In the genomic region with DNA sequence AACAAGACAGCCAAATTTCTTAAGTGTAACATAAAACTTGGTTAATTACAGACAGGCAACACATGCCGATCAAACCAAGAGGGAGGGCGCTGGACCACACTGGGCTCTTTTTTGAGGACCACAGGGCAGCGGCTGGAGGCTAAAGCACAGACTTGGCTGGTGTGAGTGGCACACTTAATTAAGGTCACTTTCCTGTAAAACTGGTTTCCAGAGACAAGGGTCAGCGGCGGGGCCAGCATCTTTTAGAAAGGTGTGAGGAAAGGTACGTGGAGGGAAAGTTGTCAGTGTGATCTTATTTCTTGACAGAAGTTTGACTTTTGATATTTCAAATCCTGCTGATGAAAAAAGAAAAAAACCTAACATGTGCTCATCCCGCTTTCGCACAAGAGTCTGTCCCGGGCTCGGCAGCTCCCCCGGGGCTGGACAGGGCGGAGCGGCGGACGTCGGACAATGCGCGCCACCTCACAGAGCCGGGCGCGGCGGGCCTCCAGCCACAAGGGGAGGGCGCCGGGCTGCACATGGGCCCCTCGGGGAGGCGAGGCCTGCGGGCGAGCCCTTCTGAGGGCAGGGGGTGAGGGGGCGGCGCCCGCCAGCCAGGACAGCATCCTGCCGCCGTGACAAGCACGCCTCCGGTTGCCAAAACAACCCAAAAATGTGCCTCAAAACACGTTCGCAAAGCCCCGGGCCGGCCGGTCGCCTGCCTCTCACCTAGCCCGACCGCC, we compare ENCODE assay signal across 8 cellular contexts. TPM values are rescaled to one million over a fixed set of nuclear protein-coding genes. Genes with fewer than 3 reads are reported as not detected.
DNase-seq lines count a peak whose midpoint lies in the region; ATAC-seq and TF ChIP-seq lines count a peak whose summit lies in the region.

No MANE protein-coding gene starts in this region.

- 16 to 31% methylated on average over 16 to 32 of the region's 43 CpGs for WGBS in lower leg skin, 2 donors
- WGBS in testis, 2 donors, result 13 to 17% methylated on average over 16 to 38 of the region's 43 CpGs

- peaks cover 47% of the 10 kb centered on the region for H3K27me3 Mint-ChIP-seq in dendritic cell treated with granulocyte-macrophage colony-stimulating factor and Interleukin-4, amounts not matched to agents 40 ng/mL and 50 ng/mL, for 4 days

- H3K4me1 ChIP-seq in NT2/D1 (ENCODE audit: insufficient read depth, insufficient read length) (no peaks in the 10 kb centered on the region), testis (no peaks in the 10 kb centered on the region)

- DNase-seq in NCI-H146 (lab: John Stamatoyannopoulos, UW), result peak; percentile 54
- no peak for DNase-seq in NCI-H146 treated with DMSO at 0.1 percent for 48 hours (lab: John Stamatoyannopoulos, UW; ENCODE audit: unreplicated experiment)
- no peak for DNase-seq in NT2/D1 (ENCODE audit: low read depth, low spot score)
- peak; percentile 27 to 89 for DNase-seq in lower leg skin (ENCODE audit: low spot score in 2 of 2)
- peak; percentile 70 for DNase-seq in testis
- DNase-seq in pons (ENCODE audit: low spot score), result no peak

- H3K36me3 ChIP-seq in NT2/D1 (ENCODE audit: insufficient read depth, insufficient read length, low read length) (no peaks in the 10 kb centered on the region), testis (ENCODE audit: low read depth, missing control alignments) (no peaks in the 10 kb centered on the region)

- peak overlapping the region; percentile 34 for H3K27ac Mint-ChIP-seq in dendritic cell treated with granulocyte-macrophage colony-stimulating factor and Interleukin-4, amounts not matched to agents 40 ng/mL and 50 ng/mL, for 4 days

- no peaks in the 10 kb centered on the region for H3K9me3 Mint-ChIP-seq in dendritic cell treated with granulocyte-macrophage colony-stimulating factor and Interleukin-4, amounts not matched to agents 40 ng/mL and 50 ng/mL, for 4 days

- TF ChIP-seq CTCF in lower leg skin (IDR thresholded peaks at IDR 0.05) (no peak), testis (IDR thresholded peaks at IDR 0.05) (no peak)

- peak overlapping the region; percentile 67 for H3K9ac ChIP-seq in NT2/D1 (ENCODE audit: insufficient read length, low read depth)

- H3K27me3 ChIP-seq in NT2/D1 (ENCODE audit: insufficient read depth, insufficient read length) (peaks cover 47% of the 10 kb centered on the region), testis (no peaks in the 10 kb centered on the region)

- peaks cover 31% of the 10 kb centered on the region for H3K4me1 Mint-ChIP-seq in dendritic cell treated with granulocyte-macrophage colony-stimulating factor and Interleukin-4, amounts not matched to agents 40 ng/mL and 50 ng/mL, for 4 days (ENCODE audit: low read depth)

- peak overlapping the region; percentile 88 to 91 for H3K27ac ChIP-seq in testis

- H3K4me3 ChIP-seq in NT2/D1 (ENCODE audit: insufficient read length, low read depth) (peak overlapping the region; percentile 39), lower leg skin (ENCODE audit: low read depth, poor library complexity, severe bottlenecking) (peak overlapping the region; percentile 66), testis (peak overlapping the region; percentile 79 to 81)

- H3K36me3 Mint-ChIP-seq in dendritic cell treated with granulocyte-macrophage colony-stimulating factor and Interleukin-4, amounts not matched to agents 40 ng/mL and 50 ng/mL, for 4 days (ENCODE audit: low read depth), result peaks cover 7% of the 10 kb centered on the region

- peak overlapping the region; percentile 82 for H3K4me3 Mint-ChIP-seq in dendritic cell treated with granulocyte-macrophage colony-stimulating factor and Interleukin-4, amounts not matched to agents 40 ng/mL and 50 ng/mL, for 4 days

- intact Hi-C loops in dendritic cell treated with granulocyte-macrophage colony-stimulating factor and Interleukin-4, amounts not matched to agents 40 ng/mL and 50 ng/mL, for 4 days (cut with micrococcal nuclease), result loop anchor here (2.0 to 10.0 kb wide), 4 partner anchors 99 to 186 kb away; partner anchors contain the start of genes ABHD18, INTU, MFSD8 and PLK4
- intact Hi-C loops in lower leg skin (cut with DNase I; ENCODE audit: low total_unique reads) (no loop called here), testis (cut with DNase I; ENCODE audit: low total_unique reads) (no loop called here)

- peak; percentile 30 for ATAC-seq in HG02588 (IDR thresholded peaks at IDR 0.05; ENCODE audit: unreplicated experiment)

- TF ChIP-seq POLR2A in lower leg skin (IDR thresholded peaks at IDR 0.05) (no peak), testis (IDR thresholded peaks at IDR 0.05) (no peak)

- 0 out of 2 replicates have a peak, but pooled peaks cover 4% of the 10 kb centered on the region for H3K9me3 ChIP-seq in NT2/D1 (ENCODE audit: insufficient read depth, low read length)
- H3K9me3 ChIP-seq in testis, result no peaks in the 10 kb centered on the region

RNA-seq across cellular contexts. Expression of gene HSPA4L, which starts 0.7 kb away (rescaled TPM):
- total RNA-seq in lower leg skin (10 to 100 TPM; 15.8 to 25.1 (median 22.5) TPM), testis (100 to 1,000 TPM in 1 of 2 donors, 10 to 100 TPM in 1; 53.1 to 132 TPM)
- polyA plus RNA-seq in testis (ENCODE audit: insufficient read depth, low read depth, low replicate concordance), result 151 TPM

RNA-seq across cellular contexts. Expression of gene SLC25A31, which starts 51.3 kb away (rescaled TPM):
- total RNA-seq in lower leg skin, result not detected
- total RNA-seq in testis, result 10 to 100 TPM; 23.4 to 28.1 TPM
- 92.2 TPM for polyA plus RNA-seq in testis (ENCODE audit: insufficient read depth, low read depth, low replicate concordance)

Comparison
In these comparisons a context has a peak if more than half of its experiments do, and no peak if none do; other contexts are left out.
1. DNase-seq: peak in NCI-H146 (single experiment), lower leg skin (2 of 2) and testis (single experiment); none in NCI-H146 treated with DMSO at 0.1 percent for 48 hours (single experiment), NT2/D1 (single experiment) and pons (single experiment).
2. RNA of gene SLC25A31, which starts 51.3 kb away (total RNA-seq): 23.4 to 28.1 TPM in testis; not detected in lower leg skin; every median in the first group is over 10 times any median in the second.
3. Peak in every context shown above with its lines, with median percentiles within 50 percentile points of each other: H3K4me3 ChIP-seq.